22 cellular contexts compared by ENCODE assay signal in genomic region chr5:11507156-11507910, GRCh38.
A peak's percentile ranks its signal among the peaks of the same experiment; 100 is the strongest.
DNase-seq lines count a peak whose midpoint lies in the region; ATAC-seq and TF ChIP-seq lines count a peak whose summit lies in the region.
"Had no signal": no experiment of that assay in that cellular context is flagged by ENCODE, and none has a peak within 500 bp of the region (broad histone marks: within the 10 kb centered on the region; RNA-seq: fewer than 3 reads in every experiment).

No MANE protein-coding gene starts in this region.

- H3K4me3 ChIP-seq in Loucy (ENCODE audit: low read length, poor library complexity, severe bottlenecking) (no peak overlapping the region), hepatocyte (no peak overlapping the region)
- H3K4me3 ChIP-seq: A549, SJSA1 had no signal

- 71% methylated on average over 9 of the region's 9 CpGs for WGBS in hepatocyte (ENCODE audit: low lambda C conversion rate, missing lambda C conversion rate)

- H3K4me1 ChIP-seq in Loucy (ENCODE audit: insufficient read depth, low read length, poor library complexity, severe bottlenecking) (peaks cover 28% of the 10 kb centered on the region), hepatocyte (ENCODE audit: insufficient read depth) (peaks cover 37% of the 10 kb centered on the region)
- H3K4me1 ChIP-seq: A549, SJSA1 had no signal

- H3K4me2 ChIP-seq in Loucy (ENCODE audit: low read depth, low read length, poor library complexity, severe bottlenecking) = peak overlapping the region; percentile 28
- peak overlapping the region; percentile 50 for H3K4me2 ChIP-seq in hepatocyte
- H3K4me2 ChIP-seq: A549 had no signal

- peak; percentile 24 for DNase-seq in hepatocyte (ENCODE audit: low spot score)
- peak in 1 of 49 donors; percentile 30 for DNase-seq in substantia nigra (lab: John Stamatoyannopoulos, UW)
- no peak for DNase-seq in NCI-H187 (lab: John Stamatoyannopoulos, UW)
- no peak for DNase-seq in retina
- DNase-seq: CD4-positive, alpha-beta memory T cell; EL; GF-D8; GOT3; HCEC 1CT; IMR-90; KG1; MM.1S; NCI-H1694; NCI-H524; NCI-H774; Right ventricle myocardium superior; RPMI8226 had no signal

- ATAC-seq in GM18873 (IDR thresholded peaks at IDR 0.05; ENCODE audit: low FRiP score, unreplicated experiment) = no peak
- ATAC-seq: A549 had no signal

- H2AFZ ChIP-seq in Loucy (ENCODE audit: low read length) = no peak overlapping the region; the same call in 1 of the 2 replicates
- no peak overlapping the region for H2AFZ ChIP-seq in hepatocyte

- H3K27ac ChIP-seq in hepatocyte (peak overlapping the region; percentile 38), substantia nigra (ENCODE audit: low read depth, low read length, poor library complexity, severe bottlenecking) (peak overlapping the region; percentile 49)
- H3K27ac ChIP-seq: A549, SJSA1 had no signal

- H3K4me1 Mint-ChIP-seq in brain = peaks cover 59% of the 10 kb centered on the region
- H3K4me1 Mint-ChIP-seq: CD4-positive, alpha-beta memory T cell had no signal

- no peaks in the 10 kb centered on the region for H3K79me2 ChIP-seq in Loucy (ENCODE audit: insufficient read depth, low read length)
- no peaks in the 10 kb centered on the region for H3K79me2 ChIP-seq in hepatocyte

- H3K27ac Mint-ChIP-seq in brain = peak overlapping the region in 3 of 5 experiments; percentile 10 to 75 (median 32)
- H3K27ac Mint-ChIP-seq: CD4-positive, alpha-beta memory T cell had no signal

- no peak overlapping the region for H3K9ac ChIP-seq in Loucy (ENCODE audit: low read depth, low read length, poor library complexity, severe bottlenecking)

- H3K27me3 ChIP-seq in Loucy (ENCODE audit: insufficient read depth, low read length, poor library complexity, severe bottlenecking) (no peaks in the 10 kb centered on the region), hepatocyte (no peaks in the 10 kb centered on the region)

- peaks cover 0 to 4% (median 0%) of the 10 kb centered on the region in 5 experiments for H3K9me3 Mint-ChIP-seq in brain

- H3K36me3 Mint-ChIP-seq in brain = peaks cover 4% of the 10 kb centered on the region
- H3K36me3 Mint-ChIP-seq: CD4-positive, alpha-beta memory T cell had no signal

- no peak overlapping the region for H3K4me3 Mint-ChIP-seq in brain
- H3K4me3 Mint-ChIP-seq: CD4-positive, alpha-beta memory T cell had no signal

- H3K9me3 ChIP-seq in Loucy (ENCODE audit: insufficient read depth, low read depth, low read length) (no peaks in the 10 kb centered on the region), hepatocyte (ENCODE audit: low read depth) (no peaks in the 10 kb centered on the region)
- H3K9me3 ChIP-seq: A549, SJSA1 had no signal

- peaks cover 3% of the 10 kb centered on the region for H3K27me3 Mint-ChIP-seq in brain
- H3K27me3 Mint-ChIP-seq: CD4-positive, alpha-beta memory T cell had no signal

- no peaks in the 10 kb centered on the region for H4K20me1 ChIP-seq in Loucy (ENCODE audit: insufficient read depth, low read length, poor library complexity, severe bottlenecking)
- no peaks in the 10 kb centered on the region for H4K20me1 ChIP-seq in hepatocyte (ENCODE audit: insufficient read depth, poor library complexity, severe bottlenecking)

- no peaks in the 10 kb centered on the region for H3F3A ChIP-seq in Loucy (ENCODE audit: low read depth)

- no peaks in the 10 kb centered on the region for H3K9me2 ChIP-seq in Loucy (replicated peaks; ENCODE audit: low read depth, low read length)
- H3K9me2 ChIP-seq in hepatocyte (replicated peaks; ENCODE audit: insufficient read depth) = no peaks in the 10 kb centered on the region

- H3K36me3 ChIP-seq in Loucy (ENCODE audit: insufficient read depth, low read length) = no peaks in the 10 kb centered on the region
- no peaks in the 10 kb centered on the region for H3K36me3 ChIP-seq in hepatocyte (replicated peaks; ENCODE audit: insufficient read depth, low read depth)
- H3K36me3 ChIP-seq: SJSA1 had no signal

- TF ChIP-seq CTCF in Loucy (conservative IDR thresholded peaks at IDR 0.05; ENCODE audit: low read length) (no peak), brain (conservative IDR thresholded peaks at IDR 0.05) (no peak), hepatocyte (IDR thresholded peaks at IDR 0.05; ENCODE audit: poor library complexity) (no peak)
